ENCODE assay signal across 1 cellular context in genomic region chr1:156680056-156680455, GRCh38.
TF ChIP-seq lines count a peak whose summit lies in the region.

No MANE protein-coding gene starts in this region.

TF ChIP-seq in GM23338, 12 proteins besides CTCF, POLR2A, EP300 and RAD21 (continued from another document):
- TF ChIP-seq REST (IDR thresholded peaks at IDR 0.05; ENCODE audit: unreplicated experiment): peak; percentile 48
- TF ChIP-seq ZNF114 (CRISPR knock-in tag; IDR thresholded peaks at IDR 0.05): no peak
TF ChIP-seq in GM23338: peak in this region for 1.
